24 cellular contexts compared by ENCODE assay signal in the genomic region with DNA sequence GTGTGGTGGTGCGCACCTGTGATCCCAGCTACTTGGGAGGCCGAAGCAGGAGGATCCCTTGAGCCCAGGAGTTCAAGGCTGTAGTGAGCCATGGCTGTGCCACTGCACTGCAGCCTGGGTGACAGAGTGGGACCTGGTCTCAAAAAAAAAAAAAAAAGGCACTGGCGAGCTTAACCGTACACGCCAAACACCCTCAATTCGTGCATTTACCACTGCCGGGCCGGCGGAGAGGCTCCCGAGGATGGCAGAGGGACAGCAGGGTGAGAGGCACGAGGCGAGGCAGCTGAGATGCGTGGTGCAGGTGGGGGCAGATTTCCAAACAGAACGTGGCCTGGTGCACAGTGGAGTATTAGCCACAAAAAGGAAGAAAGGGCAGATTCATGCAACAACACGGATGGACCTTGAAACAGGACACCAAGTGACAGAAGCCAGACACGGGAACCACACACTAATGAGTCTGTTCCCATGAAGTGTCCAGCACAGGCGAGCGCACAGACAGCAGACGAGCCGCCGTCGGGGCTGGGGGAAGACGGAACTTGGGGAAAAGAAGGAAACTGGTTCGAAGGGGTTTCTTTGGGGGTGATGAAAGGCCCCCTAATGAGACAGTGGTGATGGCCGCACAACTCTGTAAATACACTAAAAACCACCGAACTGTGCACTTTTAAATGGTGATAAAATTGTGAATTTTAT. TPM values are rescaled to one million over a fixed set of nuclear protein-coding genes. Genes with fewer than 3 reads are reported as not detected.
DNase-seq lines count a peak whose midpoint lies in the region; ATAC-seq, FAIRE-seq and TF ChIP-seq lines count a peak whose summit lies in the region.
"Had no signal": no experiment of that assay in that cellular context is flagged by ENCODE, and none has a peak within 500 bp of the region (broad histone marks: within the 10 kb centered on the region; RNA-seq: fewer than 3 reads in every experiment).

No MANE protein-coding gene starts in this region.

- H3K9me3 ChIP-seq in kidney (ENCODE audit: control insufficient read depth in 1 of 2, low read length in 2 of 2) = peaks cover 0 to under 1% of the 10 kb centered on the region in 2 donors
- H3K9me3 ChIP-seq in pancreas = no peaks in the 10 kb centered on the region
- H3K9me3 ChIP-seq: HAP-1 had no signal

- H3K4me3 Mint-ChIP-seq in type B pancreatic cell = no peak overlapping the region
- H3K4me3 Mint-ChIP-seq: activated CD4-positive, alpha-beta memory T cell treated with anti-CD3 and anti-CD28 coated beads for 36 hours; activated T-cell treated with anti-CD3 and anti-CD28 coated beads, Interleukin-2, amount 50 U/mL, for 72 hours; neural progenitor cell had no signal

- 92 to 93% methylated on average over 26 of the region's 26 CpGs for WGBS in pancreas, 2 donors

- no peaks in the 10 kb centered on the region for H3K27me3 Mint-ChIP-seq in type B pancreatic cell
- H3K27me3 Mint-ChIP-seq: activated CD4-positive, alpha-beta memory T cell treated with anti-CD3 and anti-CD28 coated beads for 36 hours had no signal

- H3K4me1 ChIP-seq in kidney (ENCODE audit: control insufficient read depth in 1 of 2, insufficient read depth in 1 of 2, low read depth in 1 of 2, low read length in 2 of 2) = peaks cover 9 to 11% of the 10 kb centered on the region in 2 donors
- peaks cover 7 to 18% (median 15%) of the 10 kb centered on the region in 3 donors for H3K4me1 ChIP-seq in pancreas
- H3K4me1 ChIP-seq: HAP-1 had no signal

- H3K27ac Mint-ChIP-seq in type B pancreatic cell = no peak overlapping the region
- H3K27ac Mint-ChIP-seq: activated CD4-positive, alpha-beta memory T cell treated with anti-CD3 and anti-CD28 coated beads for 36 hours; activated T-cell treated with anti-CD3 and anti-CD28 coated beads, Interleukin-2, amount 50 U/mL, for 72 hours; neural progenitor cell had no signal

- DNase-seq in activated effector memory CD4-positive, alpha-beta T cell treated with anti-CD3 and anti-CD28 coated beads, Interleukin-2, amount 50 U/mL, for 16 hours = peak; percentile 44
- DNase-seq in activated effector memory CD4-positive, alpha-beta T cell treated with Interleukin-2 at 50 U/mL for 16 hours = no peak
- DNase-seq in kidney (peak; percentile 24), pancreas (peak in 4 of 6 donors; percentile 6 to 54 (median 30)), type B pancreatic cell (ENCODE audit: extremely low spot score, unreplicated experiment) (peak; percentile 50), UCSD-AML1 (lab: John Stamatoyannopoulos, UW; ENCODE audit: unreplicated experiment) (no peak)
- DNase-seq: activated CD4-positive, alpha-beta memory T cell treated with anti-CD3 and anti-CD28 coated beads for 36 hours; activated T-cell treated with anti-CD3 and anti-CD28 coated beads, Interleukin-2, amount 50 U/mL, for 72 hours; DMS153; GF-D8; KG1; mesendoderm; NCI-H2029; SW 1271 had no signal

- TF ChIP-seq CTCF in kidney (IDR thresholded peaks at IDR 0.05; ENCODE audit: borderline replicate concordance, extremely low read depth, insufficient read depth) (no peak), pancreas (IDR thresholded peaks at IDR 0.05) (no peak), type B pancreatic cell (conservative IDR thresholded peaks at IDR 0.05) (no peak)

- no peaks in the 10 kb centered on the region for H3K4me1 Mint-ChIP-seq in type B pancreatic cell (ENCODE audit: unreplicated experiment)

- H3K9me3 Mint-ChIP-seq in type B pancreatic cell = peaks cover 4% of the 10 kb centered on the region

- no peaks in the 10 kb centered on the region for H3K27me3 ChIP-seq in pancreas
- H3K27me3 ChIP-seq: BLaER1 treated with 17β-estradiol and CSF1 and Interleukin-3, amounts not matched to agents 10 nM and 100 nM; hepatocyte; neural progenitor cell had no signal

- H3K4me3 ChIP-seq in kidney (ENCODE audit: low read length in 2 of 2) (no peak overlapping the region), pancreas (no peak overlapping the region)
- H3K4me3 ChIP-seq: BLaER1 treated with 17β-estradiol and CSF1 and Interleukin-3, amounts not matched to agents 10 nM and 100 nM; HAP-1; hepatocyte; neural progenitor cell had no signal

- H3K27ac ChIP-seq in kidney (ENCODE audit: low read depth in 2 of 2, low read length in 2 of 2) = peak overlapping the region in 1 of 2 donors; percentile 49
- H3K27ac ChIP-seq in pancreas = peak overlapping the region in 2 of 4 donors; percentile 51 to 58
- H3K27ac ChIP-seq: BLaER1 treated with 17β-estradiol and CSF1 and Interleukin-3, amounts not matched to agents 10 nM and 100 nM; hepatocyte; neural progenitor cell; RWPE1 had no signal

- H3K9ac ChIP-seq in kidney (ENCODE audit: low read length in 2 of 2) = no peak overlapping the region
- H3K9ac ChIP-seq: BLaER1 treated with 17β-estradiol and CSF1 and Interleukin-3, amounts not matched to agents 10 nM and 100 nM; neural progenitor cell had no signal

- peaks cover 3 to 7% of the 10 kb centered on the region in 2 donors for H3K36me3 ChIP-seq in kidney (ENCODE audit: control insufficient read depth in 1 of 2, insufficient read depth in 2 of 2, low read length in 2 of 2)
- H3K36me3 ChIP-seq in pancreas = no peaks in the 10 kb centered on the region
- H3K36me3 ChIP-seq: neural progenitor cell had no signal

- intact Hi-C loops in kidney (cut with DNase I) (no loop called here), pancreas (cut with DNase I) (no loop called here)

- ATAC-seq in pancreas (no peak), GM19397 (IDR thresholded peaks at IDR 0.05; ENCODE audit: unreplicated experiment) (no peak), HG02798 (IDR thresholded peaks at IDR 0.05; ENCODE audit: poor library complexity, unreplicated experiment) (no peak)
- ATAC-seq: activated T-cell treated with anti-CD3 and anti-CD28 coated beads, Interleukin-2, amount 50 U/mL, for 72 hours had no signal

- FAIRE-seq in kidney (lab: Jason Lieb, UNC) (no peak), pancreas (lab: Jason Lieb, UNC) (no peak)
- FAIRE-seq: A204.1, GM12891, keratinocyte had no signal

- peaks cover 20% of the 10 kb centered on the region for H3K36me3 Mint-ChIP-seq in type B pancreatic cell

RNA-seq across cellular contexts. Expression of a gene that starts 27.4 kb away (rescaled TPM):
- 45.5 TPM for total RNA-seq in kidney
- 41.9 TPM for polyA plus RNA-seq in kidney (ENCODE audit: insufficient read depth, low read depth, low replicate concordance)
- 10 to 100 TPM; 19.6 to 24.3 (median 21.7) TPM for total RNA-seq in pancreas
- polyA plus RNA-seq in pancreas = 10 to 100 TPM; 34.1 to 36.1 TPM
- total RNA-seq in type B pancreatic cell (ENCODE audit: low replicate concordance) = 39.3 and 39.7 TPM in 2 replicates

RNA-seq across cellular contexts. Expression of a gene that starts 40.4 kb away (rescaled TPM):
- total RNA-seq in kidney (26.0 TPM), pancreas (10 to 100 TPM in 5 of 6 donors, 1 to 10 TPM in 1; 9.2 to 14.6 (median 12.7) TPM), type B pancreatic cell (ENCODE audit: low replicate concordance) (9.9 and 25.0 TPM in 2 replicates)
- polyA plus RNA-seq in kidney (ENCODE audit: insufficient read depth, low read depth, low replicate concordance) (43.6 TPM), pancreas (10 to 100 TPM; 42.9 to 43.6 TPM)

Comparison
In these comparisons a context has a peak if more than half of its experiments do, and no peak if none do; other contexts are left out.
1. DNase-seq: peak in activated effector memory CD4-positive, alpha-beta T cell treated with anti-CD3 and anti-CD28 coated beads, Interleukin-2, amount 50 U/mL, for 16 hours (single experiment), kidney (single experiment), pancreas (4 of 6) and type B pancreatic cell (single experiment); none in activated effector memory CD4-positive, alpha-beta T cell treated with Interleukin-2 at 50 U/mL for 16 hours (single experiment) and UCSD-AML1 (single experiment).